Comparison of ENCODE assay signal across 9 cellular contexts in the genomic region with DNA sequence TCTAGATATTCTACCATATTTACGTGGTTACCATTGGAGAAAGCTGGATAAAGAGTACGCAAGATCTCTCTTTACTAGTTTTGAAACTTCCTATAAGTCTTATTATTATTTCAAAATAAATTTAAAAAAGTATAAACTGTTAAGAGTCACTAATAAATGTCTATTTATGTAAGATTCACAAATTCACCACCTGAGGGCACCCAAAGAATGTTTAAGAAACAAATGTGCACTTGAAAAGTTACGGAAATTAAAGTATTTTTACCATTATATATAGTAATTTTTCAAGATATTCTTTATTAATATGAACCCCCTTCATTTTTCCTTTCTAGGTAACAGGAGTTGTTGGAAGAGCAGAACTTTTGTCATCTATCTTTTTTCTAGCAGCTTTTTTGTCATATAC. TPM values are rescaled to one million over a fixed set of nuclear protein-coding genes. Genes with fewer than 3 reads are reported as not detected.
DNase-seq lines count a peak whose midpoint lies in the region; ATAC-seq and TF ChIP-seq lines count a peak whose summit lies in the region.
"Had no signal": no experiment of that assay in that cellular context is flagged by ENCODE, and none has a peak within 500 bp of the region (broad histone marks: within the 10 kb centered on the region; RNA-seq: fewer than 3 reads in every experiment).

No MANE protein-coding gene starts in this region.

- no peak for TF ChIP-seq POLR2A in adrenal gland (IDR thresholded peaks at IDR 0.05)

- peaks cover 8% of the 10 kb centered on the region for H3K4me1 Mint-ChIP-seq in stimulated activated memory B cell treated with anti-CD40 and anti-IgM and Interleukin-4, amounts not matched to agents 10 μg/mL and 1 μg/mL and 100 μg/mL, for 72 hours

- no peak for ATAC-seq in stimulated activated memory B cell treated with anti-CD40 and anti-IgM and Interleukin-4, amounts not matched to agents 10 μg/mL and 1 μg/mL and 100 μg/mL, for 72 hours
- no peak for ATAC-seq in GM19455 (IDR thresholded peaks at IDR 0.05; ENCODE audit: unreplicated experiment)

- H3K4me3 ChIP-seq in adrenal gland: no peak overlapping the region

- H3K4me3 Mint-ChIP-seq in stimulated activated memory B cell treated with anti-CD40 and anti-IgM and Interleukin-4, amounts not matched to agents 10 μg/mL and 1 μg/mL and 100 μg/mL, for 72 hours: no peak overlapping the region

- TF ChIP-seq CTCF in adrenal gland (IDR thresholded peaks at IDR 0.05): peak in 5 of 6 experiments; percentile 6 to 49 (median 13)

- no peaks in the 10 kb centered on the region for H3K4me1 ChIP-seq in adrenal gland (replicated peaks in 1 of 2)

- DNase-seq in AML-193 (lab: John Stamatoyannopoulos, UW) (peak; percentile 20 to 46), HCEC 1CT (peak; percentile 54), adrenal gland (no peak), kidney glomerular epithelial cell (lab: John Stamatoyannopoulos, UW) (peak; percentile 22), OCI-M2 (lab: John Stamatoyannopoulos, UW; ENCODE audit: unreplicated experiment) (no peak)
- no peak for DNase-seq in stimulated activated CD4-positive, alpha-beta T cell treated with anti-CD3 and anti-CD28 coated beads, Interleukin-4, amount 100 ng/mL, for 24 hours
- DNase-seq: central memory CD4-positive, alpha-beta T cell had no signal

- H3K27ac ChIP-seq in adrenal gland: no peak overlapping the region

- H3K27me3 ChIP-seq in adrenal gland: no peaks in the 10 kb centered on the region

- H3K36me3 Mint-ChIP-seq in stimulated activated memory B cell treated with anti-CD40 and anti-IgM and Interleukin-4, amounts not matched to agents 10 μg/mL and 1 μg/mL and 100 μg/mL, for 72 hours: peaks cover 33% of the 10 kb centered on the region

- 78 to 81% (median 78%) methylated on average over 3 of the region's 3 CpGs for WGBS in adrenal gland, 4 donors

- H3K9me3 ChIP-seq in adrenal gland (replicated peaks in 1 of 3): no peaks in the 10 kb centered on the region

- no peaks in the 10 kb centered on the region for H3K36me3 ChIP-seq in adrenal gland (replicated peaks in 1 of 2)

- no peaks in the 10 kb centered on the region for H3K27me3 Mint-ChIP-seq in stimulated activated memory B cell treated with anti-CD40 and anti-IgM and Interleukin-4, amounts not matched to agents 10 μg/mL and 1 μg/mL and 100 μg/mL, for 72 hours

- no peaks in the 10 kb centered on the region for H3K9me3 Mint-ChIP-seq in stimulated activated memory B cell treated with anti-CD40 and anti-IgM and Interleukin-4, amounts not matched to agents 10 μg/mL and 1 μg/mL and 100 μg/mL, for 72 hours

- intact Hi-C loops in adrenal gland (cut with DNase I): no loop called here

- no peak overlapping the region for H3K27ac Mint-ChIP-seq in stimulated activated memory B cell treated with anti-CD40 and anti-IgM and Interleukin-4, amounts not matched to agents 10 μg/mL and 1 μg/mL and 100 μg/mL, for 72 hours

RNA-seq across cellular contexts. Expression of a gene that starts 11.9 kb away (rescaled TPM):
- total RNA-seq in adrenal gland: 10 to 100 TPM in 7 of 8 donors, 1 to 10 TPM in 1; 9.4 to 25.5 (median 16.5) TPM
- polyA plus RNA-seq in adrenal gland: 10 to 100 TPM in 1 of 3 donors, 1 to 10 TPM in 2; 2.9 to 11.0 (median 4.5) TPM

RNA-seq across cellular contexts. Expression of a gene that starts 12.1 kb away (rescaled TPM):
- total RNA-seq in adrenal gland: 10 to 100 TPM in 4 of 8 donors, 1 to 10 TPM in 4; 5.1 to 32.0 (median 10.5) TPM
- 10 to 100 TPM in 2 of 3 donors, 1 to 10 TPM in 1; 5.5 to 16.4 (median 10.5) TPM for polyA plus RNA-seq in adrenal gland

Comparison
In these comparisons a context has a peak if more than half of its experiments do, and no peak if none do; other contexts are left out.
1. DNase-seq: peak in AML-193 (2 of 2), HCEC 1CT (single experiment) and kidney glomerular epithelial cell (single experiment); none in adrenal gland (0 of 7), OCI-M2 (single experiment) and stimulated activated CD4-positive, alpha-beta T cell treated with anti-CD3 and anti-CD28 coated beads, Interleukin-4, amount 100 ng/mL, for 24 hours (single experiment).